ENCODE assay signal across 14 cellular contexts in genomic region chr16:12113581-12114375, GRCh38.
DNase-seq lines count a peak whose midpoint lies in the region; ATAC-seq and TF ChIP-seq lines count a peak whose summit lies in the region.
"Had no signal": no experiment of that assay in that cellular context is flagged by ENCODE, and none has a peak within 500 bp of the region (broad histone marks: within the 10 kb centered on the region; RNA-seq: fewer than 3 reads in every experiment).

No MANE protein-coding gene starts in this region.

- no peak for TF ChIP-seq CTCF in dorsolateral prefrontal cortex (IDR thresholded peaks at IDR 0.05 in 54 of 56, conservative IDR thresholded peaks at IDR 0.05 in 2 of 56; ENCODE audit: low read depth in 1 of 56, partially characterized antibody in 56 of 56)

- H3K4me3 ChIP-seq in dorsolateral prefrontal cortex: no peak overlapping the region
- H3K4me3 ChIP-seq: adrenal gland, testis had no signal

- H3K27ac ChIP-seq in dorsolateral prefrontal cortex: peak overlapping the region in 55 of 59 donors; percentile 24 to 86 (median 71)
- H3K27ac ChIP-seq: testis had no signal

- intact Hi-C loops in dorsolateral prefrontal cortex (cut with DNase I) (no loop called here), posterior vena cava (cut with DNase I) (no loop called here), left colon (cut with DNase I, micrococcal nuclease) (no loop called here)

- no peak for ATAC-seq in left colon
- ATAC-seq in GM21526 (IDR thresholded peaks at IDR 0.05; ENCODE audit: low FRiP score, unreplicated experiment): no peak
- ATAC-seq in HG02798 (IDR thresholded peaks at IDR 0.05; ENCODE audit: poor library complexity, unreplicated experiment): no peak
- ATAC-seq in HG02763 (IDR thresholded peaks at IDR 0.05; ENCODE audit: unreplicated experiment): no peak

- H3K27me3 ChIP-seq in dorsolateral prefrontal cortex: no peaks in the 10 kb centered on the region
- H3K27me3 ChIP-seq: adrenal gland, testis had no signal

- DNase-seq in EL: peak; percentile 58
- peak; percentile 73 to 81 for DNase-seq in NOMO-1 (lab: John Stamatoyannopoulos, UW; ENCODE audit: unreplicated experiment in 2 of 2)
- DNase-seq in dorsolateral prefrontal cortex: peak in 7 of 10 donors; percentile 39 to 64 (median 52)
- peak; percentile 67 for DNase-seq in posterior vena cava (ENCODE audit: low spot score)
- no peak for DNase-seq in left colon
- DNase-seq: DMS79 treated with DMSO at 0.1 percent for 48 hours, NCI-H1436, NCI-H510A treated with DMSO at 0.1 percent for 48 hours, SHP77, testis had no signal

Comparison
In these comparisons a context has a peak if more than half of its experiments do, and no peak if none do; other contexts are left out.
1. DNase-seq: peak in EL (single experiment), NOMO-1 (2 of 2), dorsolateral prefrontal cortex (7 of 10) and posterior vena cava (single experiment); none in left colon (0 of 2).